In the genomic region with DNA sequence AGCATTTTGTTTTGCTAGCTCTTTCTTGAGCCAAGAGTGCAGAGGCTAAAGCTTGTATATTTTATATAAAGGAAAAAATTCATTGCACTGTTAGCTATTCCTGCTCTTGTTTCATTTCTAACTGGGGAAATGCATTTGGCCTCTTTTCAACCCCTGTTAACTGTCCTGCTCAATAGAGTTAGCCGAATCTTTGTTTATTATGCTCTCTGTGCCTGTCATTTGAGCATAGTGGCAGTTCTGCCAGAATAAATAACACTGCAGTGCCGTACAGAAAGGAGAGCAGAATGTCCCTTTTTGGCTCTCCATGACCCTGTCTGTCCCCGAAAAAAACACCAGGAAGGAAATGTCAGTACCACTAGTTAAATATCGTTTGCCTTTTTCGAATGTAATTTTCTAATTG, we compare ENCODE assay signal across 3 cellular contexts.
A peak's percentile ranks its signal among the peaks of the same experiment; 100 is the strongest.
TF ChIP-seq lines count a peak whose summit lies in the region.

No MANE protein-coding gene starts in this region.

TF ChIP-seq in liver, 16 proteins besides CTCF, POLR2A, EP300 and RAD21:
- TF ChIP-seq REST (IDR thresholded peaks at IDR 0.05) (peak; percentile 65), ZBTB33 (IDR thresholded peaks at IDR 0.05) (peak; percentile 40), HNF4G (IDR thresholded peaks at IDR 0.05) (peak; percentile 15), YY1 (IDR thresholded peaks at IDR 0.05) (peak; percentile 81), JUND (IDR thresholded peaks at IDR 0.05) (peak; percentile 19 to 31), SP1 (IDR thresholded peaks at IDR 0.05) (peak; percentile 94), FOXA1 (IDR thresholded peaks at IDR 0.05) (peak; percentile 80), FOXA2 (IDR thresholded peaks at IDR 0.05) (peak; percentile 91), HNF4A (conservative IDR thresholded peaks at IDR 0.05) (peak; percentile 65), TAF1 (conservative IDR thresholded peaks at IDR 0.05) (peak; percentile 67), EGR1 (IDR thresholded peaks at IDR 0.05; ENCODE audit: low read depth in 2 of 2) (no peak), NR2F2 (IDR thresholded peaks at IDR 0.05) (peak; percentile 38), RXRA (IDR thresholded peaks at IDR 0.05) (peak; percentile 86), GABPA (IDR thresholded peaks at IDR 0.05 in 1 of 2, conservative IDR thresholded peaks at IDR 0.05 in 1 of 2) (peak in 1 of 2 donors; percentile 11)
- TF ChIP-seq, protein P1, sequence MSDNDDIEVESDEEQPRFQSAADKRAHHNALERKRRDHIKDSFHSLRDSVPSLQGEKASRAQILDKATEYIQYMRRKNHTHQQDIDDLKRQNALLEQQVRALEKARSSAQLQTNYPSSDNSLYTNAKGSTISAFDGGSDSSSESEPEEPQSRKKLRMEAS (IDR thresholded peaks at IDR 0.05): peak; percentile 56
- TF ChIP-seq, protein P2, sequence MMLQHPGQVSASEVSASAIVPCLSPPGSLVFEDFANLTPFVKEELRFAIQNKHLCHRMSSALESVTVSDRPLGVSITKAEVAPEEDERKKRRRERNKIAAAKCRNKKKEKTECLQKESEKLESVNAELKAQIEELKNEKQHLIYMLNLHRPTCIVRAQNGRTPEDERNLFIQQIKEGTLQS (IDR thresholded peaks at IDR 0.05): no peak

TF ChIP-seq in HepG2, 621 proteins besides CTCF, POLR2A, EP300 and RAD21 (continued from another document):
- TF ChIP-seq SMYD3 (CRISPR knock-in tag; IDR thresholded peaks at IDR 0.05): no peak
- TF ChIP-seq ONECUT2 (CRISPR knock-in tag; IDR thresholded peaks at IDR 0.05): no peak
- no peak for TF ChIP-seq TSC22D2 (CRISPR knock-in tag; IDR thresholded peaks at IDR 0.05; ENCODE audit: borderline replicate concordance)
- TF ChIP-seq RFXAP (CRISPR knock-in tag; IDR thresholded peaks at IDR 0.05; ENCODE audit: borderline replicate concordance): no peak
- TF ChIP-seq FOXP4 (CRISPR knock-in tag; IDR thresholded peaks at IDR 0.05): no peak
- no peak for TF ChIP-seq MED13 (CRISPR knock-in tag; IDR thresholded peaks at IDR 0.05)
- TF ChIP-seq ZBTB10 (CRISPR knock-in tag; IDR thresholded peaks at IDR 0.05; ENCODE audit: borderline replicate concordance): no peak
- TF ChIP-seq, protein P3, sequence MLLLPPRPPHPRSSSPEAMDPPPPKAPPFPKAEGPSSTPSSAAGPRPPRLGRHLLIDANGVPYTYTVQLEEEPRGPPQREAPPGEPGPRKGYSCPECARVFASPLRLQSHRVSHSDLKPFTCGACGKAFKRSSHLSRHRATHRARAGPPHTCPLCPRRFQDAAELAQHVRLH (CRISPR knock-in tag; IDR thresholded peaks at IDR 0.05; ENCODE audit: borderline replicate concordance, low read depth): no peak
- TF ChIP-seq, protein P4, sequence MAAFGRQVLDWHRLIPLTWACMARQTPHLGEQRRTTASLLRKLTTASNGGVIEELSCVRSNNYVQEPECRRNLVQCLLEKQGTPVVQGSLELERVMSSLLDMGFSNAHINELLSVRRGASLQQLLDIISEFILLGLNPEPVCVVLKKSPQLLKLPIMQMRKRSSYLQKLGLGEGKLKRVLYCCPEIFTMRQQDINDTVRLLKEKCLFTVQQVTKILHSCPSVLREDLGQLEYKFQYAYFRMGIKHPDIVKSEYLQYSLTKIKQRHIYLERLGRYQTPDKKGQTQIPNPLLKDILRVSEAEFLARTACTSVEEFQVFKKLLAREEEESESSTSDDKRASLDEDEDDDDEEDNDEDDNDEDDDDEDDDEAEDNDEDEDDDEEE (CRISPR knock-in tag; IDR thresholded peaks at IDR 0.05): no peak
TF ChIP-seq in HepG2: peak in this region for 0.

TF ChIP-seq in WTC11, 78 proteins besides CTCF, POLR2A, EP300 and RAD21 (continued from another document):
- TF ChIP-seq ZMAT4 (CRISPR knock-in tag; IDR thresholded peaks at IDR 0.05) (no peak), ZNF532 (CRISPR knock-in tag; IDR thresholded peaks at IDR 0.05; ENCODE audit: borderline replicate concordance) (no peak), FOXP4 (CRISPR knock-in tag; IDR thresholded peaks at IDR 0.05) (no peak), FOXJ3 (CRISPR knock-in tag; IDR thresholded peaks at IDR 0.05; ENCODE audit: borderline replicate concordance) (no peak), CREB1 (CRISPR knock-in tag; IDR thresholded peaks at IDR 0.05) (no peak), GABPB1 (CRISPR knock-in tag; IDR thresholded peaks at IDR 0.05) (no peak), CBFB (CRISPR knock-in tag; IDR thresholded peaks at IDR 0.05; ENCODE audit: low read depth) (no peak), ZNF263 (CRISPR knock-in tag; IDR thresholded peaks at IDR 0.05; ENCODE audit: low read depth) (no peak), SMAD4 (CRISPR knock-in tag; IDR thresholded peaks at IDR 0.05) (no peak), AR (CRISPR knock-in tag; IDR thresholded peaks at IDR 0.05) (no peak)
- TF ChIP-seq, protein P5, sequence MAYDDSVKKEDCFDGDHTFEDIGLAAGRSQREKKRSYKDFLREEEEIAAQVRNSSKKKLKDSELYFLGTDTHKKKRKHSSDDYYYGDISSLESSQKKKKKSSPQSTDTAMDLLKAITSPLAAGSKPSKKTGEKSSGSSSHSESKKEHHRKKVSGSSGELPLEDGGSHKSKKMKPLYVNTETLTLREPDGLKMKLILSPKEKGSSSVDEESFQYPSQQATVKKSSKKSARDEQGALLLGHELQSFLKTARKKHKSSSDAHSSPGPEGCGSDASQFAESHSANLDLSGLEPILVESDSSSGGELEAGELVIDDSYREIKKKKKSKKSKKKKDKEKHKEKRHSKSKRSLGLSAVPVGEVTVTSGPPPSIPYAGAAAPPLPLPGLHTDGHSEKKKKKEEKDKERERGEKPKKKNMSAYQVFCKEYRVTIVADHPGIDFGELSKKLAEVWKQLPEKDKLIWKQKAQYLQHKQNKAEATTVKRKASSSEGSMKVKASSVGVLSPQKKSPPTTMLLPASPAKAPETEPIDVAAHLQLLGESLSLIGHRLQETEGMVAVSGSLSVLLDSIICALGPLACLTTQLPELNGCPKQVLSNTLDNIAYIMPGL (CRISPR knock-in tag; IDR thresholded peaks at IDR 0.05): no peak
TF ChIP-seq in WTC11: peak in this region for 0.
